1 cellular context compared by ENCODE assay signal in genomic region chr19:57583521-57584416, GRCh38.
TF ChIP-seq lines count a peak whose summit lies in the region.

Gene ZIK1, plus strand, starts transcription at chr19:57584145. Its CDS starts 212 bp downstream, at chr19:57584357.

TF ChIP-seq in HEK293, 187 proteins besides CTCF, POLR2A, EP300 and RAD21 (continued from another document and continues in another):
- TF ChIP-seq PRDM2 (tag by site-specific recombination; IDR thresholded peaks at IDR 0.05; ENCODE audit: borderline replicate concordance) (no peak), ZNF600 (tag by site-specific recombination; IDR thresholded peaks at IDR 0.05) (no peak), ZNF398 (tag by site-specific recombination; IDR thresholded peaks at IDR 0.05) (no peak), FEZF1 (tag by site-specific recombination; IDR thresholded peaks at IDR 0.05) (no peak), ZNF585B (tag by site-specific recombination; IDR thresholded peaks at IDR 0.05) (no peak), ZNF692 (tag by site-specific recombination; IDR thresholded peaks at IDR 0.05) (0 out of 2 replicates have a peak, but pooled peaks have one; percentile 25), ZNF518A (tag by site-specific recombination; conservative IDR thresholded peaks at IDR 0.05; ENCODE audit: low read depth) (peak; percentile 98), ZBTB17 (tag by site-specific recombination; IDR thresholded peaks at IDR 0.05) (peak; percentile 65), ZNF449 (tag by site-specific recombination; IDR thresholded peaks at IDR 0.05) (no peak), ZNF561 (tag by site-specific recombination; IDR thresholded peaks at IDR 0.05; ENCODE audit: borderline replicate concordance) (0 out of 2 replicates have a peak, but pooled peaks have one; percentile 51), BCL11B (tag by site-specific recombination; IDR thresholded peaks at IDR 0.05; ENCODE audit: low read depth) (no peak), HOXC10 (CRISPR knock-in tag; IDR thresholded peaks at IDR 0.05) (peak; percentile 100), ZNF843 (tag by site-specific recombination; IDR thresholded peaks at IDR 0.05) (no peak), ZNF184 (tag by site-specific recombination; IDR thresholded peaks at IDR 0.05) (no peak), ZNF157 (tag by site-specific recombination; IDR thresholded peaks at IDR 0.05) (no peak), ZNF341 (tag by site-specific recombination; IDR thresholded peaks at IDR 0.05; ENCODE audit: low read depth) (no peak), GLIS1 (tag by site-specific recombination; IDR thresholded peaks at IDR 0.05) (no peak), ZBTB26 (tag by site-specific recombination; optimal IDR thresholded peaks at IDR 0.05) (peak; percentile 12), ZFP3 (tag by site-specific recombination; IDR thresholded peaks at IDR 0.05; ENCODE audit: low read depth) (no peak), ZNF624 (tag by site-specific recombination; IDR thresholded peaks at IDR 0.05) (no peak), IKZF3 (tag by site-specific recombination; IDR thresholded peaks at IDR 0.05) (no peak), PRDM4 (tag by site-specific recombination; IDR thresholded peaks at IDR 0.05) (no peak), ZNF37A (tag by site-specific recombination; IDR thresholded peaks at IDR 0.05) (no peak), REPIN1 (tag by site-specific recombination; IDR thresholded peaks at IDR 0.05; ENCODE audit: low read depth) (no peak), ZNF211 (tag by site-specific recombination; IDR thresholded peaks at IDR 0.05; ENCODE audit: low read depth) (no peak), ZNF76 (tag by site-specific recombination; IDR thresholded peaks at IDR 0.05; ENCODE audit: borderline replicate concordance, low read depth) (peak; percentile 78; the same call in 1 of the 2 replicates), MZF1 (tag by site-specific recombination; IDR thresholded peaks at IDR 0.05; ENCODE audit: borderline replicate concordance) (peak; percentile 21; the same call in 1 of the 2 replicates), ZBTB11 (tag by site-specific recombination; conservative IDR thresholded peaks at IDR 0.05; ENCODE audit: low read depth) (peak; percentile 80), ZBTB8A (tag by site-specific recombination; IDR thresholded peaks at IDR 0.05) (peak; percentile 93), ZNF521 (tag by site-specific recombination; IDR thresholded peaks at IDR 0.05) (no peak), ZNF324 (tag by site-specific recombination; IDR thresholded peaks at IDR 0.05) (no peak), SP3 (tag by site-specific recombination; IDR thresholded peaks at IDR 0.05) (0 out of 2 replicates have a peak, but pooled peaks have one; percentile 23), ZNF16 (tag by site-specific recombination; IDR thresholded peaks at IDR 0.05; ENCODE audit: low read depth) (no peak), ZNF19 (tag by site-specific recombination; IDR thresholded peaks at IDR 0.05; ENCODE audit: low read depth) (no peak)
